22 cellular contexts compared by ENCODE assay signal in genomic region chr20:24033151-24033550, GRCh38. TPM values are rescaled to one million over a fixed set of nuclear protein-coding genes. Genes with fewer than 3 reads are reported as not detected.
DNase-seq lines count a peak whose midpoint lies in the region; ATAC-seq lines count a peak whose summit lies in the region.
"Had no signal": no experiment of that assay in that cellular context is flagged by ENCODE, and none has a peak within 500 bp of the region (broad histone marks: within the 10 kb centered on the region; RNA-seq: fewer than 3 reads in every experiment).

No MANE protein-coding gene starts in this region.

- ATAC-seq in stimulated activated memory B cell treated with anti-CD40 and anti-IgM and Interleukin-4, amounts not matched to agents 10 μg/mL and 1 μg/mL and 100 μg/mL, for 72 hours = no peak
- ATAC-seq in GM18873 (IDR thresholded peaks at IDR 0.05; ENCODE audit: low FRiP score, unreplicated experiment) (no peak), sciatic nerve (no peak)
- ATAC-seq: body of pancreas, left colon, PC-3 had no signal

- peaks cover 19% of the 10 kb centered on the region for H3K9me3 Mint-ChIP-seq in activated naive CD4-positive, alpha-beta T cell treated with anti-CD3 and anti-CD28 coated beads, Interleukin-2, amount 10 ng/mL, durations not matched to agents 7 days and 5 days
- H3K9me3 Mint-ChIP-seq in activated naive CD8-positive, alpha-beta T cell treated with anti-CD3 and anti-CD28 coated beads for 36 hours = peaks cover 9% of the 10 kb centered on the region
- H3K9me3 Mint-ChIP-seq in stimulated activated memory B cell treated with anti-CD40 and anti-IgM and Interleukin-4, amounts not matched to agents 10 μg/mL and 1 μg/mL and 100 μg/mL, for 72 hours = peaks cover 3% of the 10 kb centered on the region

- H3K36me3 Mint-ChIP-seq in activated naive CD4-positive, alpha-beta T cell treated with anti-CD3 and anti-CD28 coated beads, Interleukin-2, amount 10 ng/mL, durations not matched to agents 7 days and 5 days = peaks cover 28% of the 10 kb centered on the region
- peaks cover 8% of the 10 kb centered on the region for H3K36me3 Mint-ChIP-seq in activated naive CD8-positive, alpha-beta T cell treated with anti-CD3 and anti-CD28 coated beads for 36 hours
- no peaks in the 10 kb centered on the region for H3K36me3 Mint-ChIP-seq in stimulated activated memory B cell treated with anti-CD40 and anti-IgM and Interleukin-4, amounts not matched to agents 10 μg/mL and 1 μg/mL and 100 μg/mL, for 72 hours

- H3K27me3 Mint-ChIP-seq in activated naive CD4-positive, alpha-beta T cell treated with anti-CD3 and anti-CD28 coated beads, Interleukin-2, amount 10 ng/mL, durations not matched to agents 7 days and 5 days = no peaks in the 10 kb centered on the region
- no peaks in the 10 kb centered on the region for H3K27me3 Mint-ChIP-seq in activated naive CD8-positive, alpha-beta T cell treated with anti-CD3 and anti-CD28 coated beads for 36 hours
- H3K27me3 Mint-ChIP-seq in stimulated activated memory B cell treated with anti-CD40 and anti-IgM and Interleukin-4, amounts not matched to agents 10 μg/mL and 1 μg/mL and 100 μg/mL, for 72 hours = no peaks in the 10 kb centered on the region

- CTCF ChIA-PET in activated naive CD4-positive, alpha-beta T cell treated with anti-CD3 and anti-CD28 coated beads, Interleukin-2, amount 10 ng/mL, durations not matched to agents 7 days and 5 days (lab: Charles Lee) = interaction anchor here (1.1 to 1.4 kb wide), 3 partner anchors 11 to 68 kb away, joined by 3 to 5 read pairs (median 3); no protein-coding TSS in a partner anchor

- DNase-seq in activated naive CD4-positive, alpha-beta T cell treated with anti-CD3 and anti-CD28 coated beads, Interleukin-2, amount 10 ng/mL, durations not matched to agents 7 days and 5 days = peak; percentile 44
- DNase-seq in activated naive CD4-positive, alpha-beta T cell treated with anti-CD3 and anti-CD28 coated beads, Interleukin-2, amount 50 U/mL, for 16 hours = no peak
- peak; percentile 19 for DNase-seq in M059J (ENCODE audit: low read depth)
- peak; percentile 26 for DNase-seq in activated naive CD8-positive, alpha-beta T cell treated with anti-CD3 and anti-CD28 coated beads for 36 hours
- DNase-seq in NCI-H526 treated with DMSO at 0.1 percent for 48 hours (lab: John Stamatoyannopoulos, UW) = no peak
- no peak for DNase-seq in sciatic nerve (ENCODE audit: low spot score)
- DNase-seq: body of pancreas; DMS79 treated with DMSO at 0.1 percent for 48 hours; effector memory CD4-positive, alpha-beta T cell; esophagus squamous epithelium; left colon; mesenchymal stem cell; NCI-H187; NCI-H82; PC-3; SHP77 treated with DMSO at 0.1 percent for 48 hours; stomach; trophoblast cell; WERI-Rb-1 had no signal

- peaks cover 65% of the 10 kb centered on the region for H3K4me1 Mint-ChIP-seq in activated naive CD4-positive, alpha-beta T cell treated with anti-CD3 and anti-CD28 coated beads, Interleukin-2, amount 10 ng/mL, durations not matched to agents 7 days and 5 days
- peaks cover 21% of the 10 kb centered on the region for H3K4me1 Mint-ChIP-seq in activated naive CD8-positive, alpha-beta T cell treated with anti-CD3 and anti-CD28 coated beads for 36 hours
- peaks cover 10% of the 10 kb centered on the region for H3K4me1 Mint-ChIP-seq in stimulated activated memory B cell treated with anti-CD40 and anti-IgM and Interleukin-4, amounts not matched to agents 10 μg/mL and 1 μg/mL and 100 μg/mL, for 72 hours

- peak overlapping the region; percentile 87 for H3K27ac Mint-ChIP-seq in activated naive CD4-positive, alpha-beta T cell treated with anti-CD3 and anti-CD28 coated beads, Interleukin-2, amount 10 ng/mL, durations not matched to agents 7 days and 5 days
- peak overlapping the region; percentile 96 for H3K27ac Mint-ChIP-seq in activated naive CD8-positive, alpha-beta T cell treated with anti-CD3 and anti-CD28 coated beads for 36 hours
- peak overlapping the region; percentile 11 for H3K27ac Mint-ChIP-seq in stimulated activated memory B cell treated with anti-CD40 and anti-IgM and Interleukin-4, amounts not matched to agents 10 μg/mL and 1 μg/mL and 100 μg/mL, for 72 hours

- intact Hi-C loops in sciatic nerve (cut with DNase I) = no loop called here

- no peak overlapping the region for H3K4me3 Mint-ChIP-seq in activated naive CD4-positive, alpha-beta T cell treated with anti-CD3 and anti-CD28 coated beads, Interleukin-2, amount 10 ng/mL, durations not matched to agents 7 days and 5 days
- H3K4me3 Mint-ChIP-seq in activated naive CD8-positive, alpha-beta T cell treated with anti-CD3 and anti-CD28 coated beads for 36 hours = no peak overlapping the region
- no peak overlapping the region for H3K4me3 Mint-ChIP-seq in stimulated activated memory B cell treated with anti-CD40 and anti-IgM and Interleukin-4, amounts not matched to agents 10 μg/mL and 1 μg/mL and 100 μg/mL, for 72 hours

RNA-seq across cellular contexts. Expression of gene GGTLC1, which starts 44.6 kb away (rescaled TPM):
- not detected in 2 replicates for total RNA-seq in M059J (2014; rRNA removed; shearing (Covaris generic))
- not detected for total RNA-seq in activated naive CD8-positive, alpha-beta T cell treated with anti-CD3 and anti-CD28 coated beads for 36 hours
- total RNA-seq in sciatic nerve = not detected
- total RNA-seq: esophagus squamous epithelium; left colon; PC-3; stomach; T-helper 1 cell treated with Interleukin-12 subunit alpha and Interleukin-12 subunit beta and Interleukin-4 antibody, amounts not matched to agents 30 ng/mL and 1 ng/mL, for 36 hours had no signal

Comparison
In these comparisons a context has a peak if more than half of its experiments do, and no peak if none do; other contexts are left out.
1. DNase-seq: peak in activated naive CD4-positive, alpha-beta T cell treated with anti-CD3 and anti-CD28 coated beads, Interleukin-2, amount 10 ng/mL, durations not matched to agents 7 days and 5 days (single experiment), M059J (single experiment) and activated naive CD8-positive, alpha-beta T cell treated with anti-CD3 and anti-CD28 coated beads for 36 hours (single experiment); none in activated naive CD4-positive, alpha-beta T cell treated with anti-CD3 and anti-CD28 coated beads, Interleukin-2, amount 50 U/mL, for 16 hours (single experiment), NCI-H526 treated with DMSO at 0.1 percent for 48 hours (single experiment) and sciatic nerve (single experiment).
2. H3K27ac Mint-ChIP-seq: peak in every context shown above with its lines; median percentile 96 in activated naive CD8-positive, alpha-beta T cell treated with anti-CD3 and anti-CD28 coated beads for 36 hours; 87 in activated naive CD4-positive, alpha-beta T cell treated with anti-CD3 and anti-CD28 coated beads, Interleukin-2, amount 10 ng/mL, durations not matched to agents 7 days and 5 days; 11 in stimulated activated memory B cell treated with anti-CD40 and anti-IgM and Interleukin-4, amounts not matched to agents 10 μg/mL and 1 μg/mL and 100 μg/mL, for 72 hours.